11 cellular contexts compared by ENCODE assay signal in the genomic region with DNA sequence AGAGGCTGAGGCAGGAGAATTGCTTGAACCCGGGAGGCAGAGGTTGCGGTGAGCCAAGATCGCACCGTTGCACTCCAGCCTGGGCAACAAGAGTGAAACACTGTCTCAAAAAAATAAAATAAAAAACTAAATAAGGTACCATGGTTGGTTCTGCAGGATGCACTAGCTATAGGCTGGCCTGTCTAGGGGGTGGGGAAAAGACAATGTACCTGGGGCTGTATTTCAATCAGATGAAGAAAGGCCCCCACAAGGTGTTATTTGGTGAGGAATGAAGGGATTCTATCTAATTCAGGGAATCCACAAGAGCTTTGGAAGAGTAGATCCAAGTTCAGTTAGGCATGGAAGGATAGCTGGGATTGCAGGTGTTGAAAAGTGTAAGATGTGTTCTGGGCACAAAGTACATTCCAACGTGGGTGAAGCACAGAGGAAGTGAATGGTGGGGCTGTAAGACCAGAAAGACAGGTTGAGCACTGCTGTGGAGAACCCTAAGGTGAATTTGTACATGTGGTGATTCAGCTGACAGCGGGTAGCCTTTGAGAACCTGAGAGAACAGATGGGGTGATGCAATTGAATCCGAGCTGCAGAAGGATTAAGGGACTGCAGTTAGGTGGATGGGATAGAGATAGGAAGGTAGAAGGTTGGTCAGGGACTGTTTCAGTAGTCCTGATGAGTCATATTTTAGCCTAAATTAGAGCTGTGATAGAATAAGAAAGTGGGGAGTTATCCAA.
DNase-seq lines count a peak whose midpoint lies in the region; ATAC-seq and TF ChIP-seq lines count a peak whose summit lies in the region.
"Had no signal": no experiment of that assay in that cellular context is flagged by ENCODE, and none has a peak within 500 bp of the region (broad histone marks: within the 10 kb centered on the region; RNA-seq: fewer than 3 reads in every experiment).

No MANE protein-coding gene starts in this region.

- no peak overlapping the region for H3K4me3 Mint-ChIP-seq in activated T-cell treated with anti-CD3 and anti-CD28 coated beads, Interleukin-2, amount 50 U/mL, for 72 hours
- H3K4me3 Mint-ChIP-seq in T-helper 17 cell (no peak overlapping the region), type B pancreatic cell (peak overlapping the region; percentile 62)

- H3K27me3 Mint-ChIP-seq in activated T-cell treated with anti-CD3 and anti-CD28 coated beads, Interleukin-2, amount 50 U/mL, for 72 hours (ENCODE audit: low read depth) = no peaks in the 10 kb centered on the region
- H3K27me3 Mint-ChIP-seq in T-helper 17 cell (no peaks in the 10 kb centered on the region), type B pancreatic cell (no peaks in the 10 kb centered on the region)

- peaks cover 10% of the 10 kb centered on the region for H3K4me1 Mint-ChIP-seq in activated T-cell treated with anti-CD3 and anti-CD28 coated beads, Interleukin-2, amount 50 U/mL, for 72 hours (ENCODE audit: low read depth)
- peaks cover 18% of the 10 kb centered on the region for H3K4me1 Mint-ChIP-seq in T-helper 17 cell
- peaks cover 8% of the 10 kb centered on the region for H3K4me1 Mint-ChIP-seq in type B pancreatic cell (ENCODE audit: unreplicated experiment)

- no peak for TF ChIP-seq CTCF in type B pancreatic cell (conservative IDR thresholded peaks at IDR 0.05)

- no peak for ATAC-seq in activated T-cell treated with anti-CD3 and anti-CD28 coated beads, Interleukin-2, amount 50 U/mL, for 72 hours (replicated peaks in 1 of 2)
- no peak for ATAC-seq in T-helper 17 cell

- peaks cover 6% of the 10 kb centered on the region in 2 donors for H3K36me3 Mint-ChIP-seq in activated T-cell treated with anti-CD3 and anti-CD28 coated beads, Interleukin-2, amount 50 U/mL, for 72 hours (ENCODE audit: insufficient read depth in 2 of 2)
- H3K36me3 Mint-ChIP-seq in T-helper 17 cell (ENCODE audit: low read depth) (peaks cover 9% of the 10 kb centered on the region), type B pancreatic cell (peaks cover 25% of the 10 kb centered on the region)

- H3K9me3 Mint-ChIP-seq in activated T-cell treated with anti-CD3 and anti-CD28 coated beads, Interleukin-2, amount 50 U/mL, for 72 hours = no peaks in the 10 kb centered on the region
- no peaks in the 10 kb centered on the region for H3K9me3 Mint-ChIP-seq in type B pancreatic cell

- no peak for DNase-seq in activated T-cell treated with anti-CD3 and anti-CD28 coated beads, Interleukin-2, amount 50 U/mL, for 72 hours
- DNase-seq in activated T-cell treated with anti-CD3 and anti-CD28 coated beads for 4 hours = no peak
- no peak for DNase-seq in T-helper 17 cell
- DNase-seq in iPS-NIHi11 (ENCODE audit: low spot score) = peak; percentile 55
- DNase-seq in type B pancreatic cell (ENCODE audit: extremely low spot score, unreplicated experiment) = no peak
- DNase-seq in activated CD4-positive, CD25-positive, alpha-beta regulatory T cell treated with anti-CD3 and anti-CD28 coated beads, Interleukin-2, amount 50 U/mL, for 72 hours = no peak
- no peak for DNase-seq in OCI-M1 (lab: John Stamatoyannopoulos, UW)
- DNase-seq in amygdala (lab: John Stamatoyannopoulos, UW) = no peak
- DNase-seq: activated T-cell treated with anti-CD3 and anti-CD28 coated beads, Interleukin-2, amount 50 U/mL, for 1 hour; left cardiac atrium; NCI-H1105 treated with DMSO at 0.1 percent for 48 hours had no signal

- no peaks in the 10 kb centered on the region for H3K9me3 ChIP-seq in T-helper 17 cell (ENCODE audit: control insufficient read depth, low read length, poor library complexity, severe bottlenecking)

- H3K27ac Mint-ChIP-seq in activated T-cell treated with anti-CD3 and anti-CD28 coated beads, Interleukin-2, amount 50 U/mL, for 72 hours = peak overlapping the region; percentile 58
- H3K27ac Mint-ChIP-seq in T-helper 17 cell (peak overlapping the region; percentile 83), type B pancreatic cell (peak overlapping the region; percentile 86)
